ENCODE assay signal across 8 cellular contexts in the genomic region with DNA sequence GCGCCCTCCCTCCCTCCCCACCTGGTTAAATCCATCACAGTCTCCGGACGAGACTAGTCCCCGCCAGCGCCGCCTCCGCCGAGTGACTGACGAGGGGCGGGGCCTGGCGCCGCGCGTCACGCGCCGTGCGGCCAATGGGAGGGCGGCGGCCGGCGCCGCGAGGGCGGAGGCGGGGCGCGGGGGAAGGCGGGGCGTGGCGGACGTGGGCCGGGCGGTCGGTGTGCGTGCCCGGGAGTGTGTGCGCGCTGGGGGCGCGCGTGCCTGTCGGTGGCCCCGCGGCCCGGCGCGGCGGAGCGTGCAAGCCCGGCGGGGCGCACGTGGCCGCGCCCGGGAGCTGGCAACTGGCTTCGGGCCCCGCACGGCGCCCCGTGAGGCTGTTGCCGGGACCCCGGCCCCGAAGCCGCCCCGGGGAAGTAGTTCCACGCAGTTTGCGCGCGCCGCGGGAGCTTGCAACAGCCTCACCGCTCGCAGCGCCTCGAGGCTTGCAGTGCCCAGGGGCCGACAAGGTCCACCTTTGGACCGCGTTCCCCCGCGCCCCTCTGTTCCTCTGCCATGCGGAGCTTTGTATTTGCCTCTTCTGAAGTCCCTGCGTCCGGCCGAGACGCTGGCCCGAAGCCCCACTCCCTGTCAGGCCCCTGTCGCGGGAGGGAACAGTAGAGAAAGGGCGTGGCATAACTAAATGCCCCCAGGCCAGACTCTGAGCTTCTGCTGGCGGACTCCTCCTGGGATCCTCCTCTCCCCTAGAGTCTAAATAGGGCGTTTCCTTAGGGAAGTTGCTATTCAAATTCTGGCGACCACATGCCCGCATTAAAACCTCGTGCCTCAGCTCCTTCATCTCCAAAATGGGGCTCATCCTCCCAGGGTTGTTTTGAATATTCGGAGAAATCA. TPM values are rescaled to one million over a fixed set of nuclear protein-coding genes. Genes with fewer than 3 reads are reported as not detected.
DNase-seq lines count a peak whose midpoint lies in the region; ATAC-seq and TF ChIP-seq lines count a peak whose summit lies in the region.

No MANE protein-coding gene starts in this region.

- peaks cover 1% of the 10 kb centered on the region for H3K9me3 Mint-ChIP-seq in activated naive CD8-positive, alpha-beta T cell treated with anti-CD3 and anti-CD28 coated beads, Interleukin-2, amount 10 ng/mL, durations not matched to agents 7 days and 5 days

- H3K4me1 Mint-ChIP-seq in activated naive CD8-positive, alpha-beta T cell treated with anti-CD3 and anti-CD28 coated beads, Interleukin-2, amount 10 ng/mL, durations not matched to agents 7 days and 5 days: peaks cover 34% of the 10 kb centered on the region

- H3K27me3 ChIP-seq in MG63 (no peaks in the 10 kb centered on the region), cardiac muscle cell (peaks cover 3% of the 10 kb centered on the region), parathyroid adenoma (ENCODE audit: control insufficient read depth, insufficient read depth, low read length) (no peaks in the 10 kb centered on the region), tibial artery (no peaks in the 10 kb centered on the region)

- H3K36me3 ChIP-seq in MG63 (peaks cover 4% of the 10 kb centered on the region), cardiac muscle cell (no peaks in the 10 kb centered on the region), parathyroid adenoma (ENCODE audit: control insufficient read depth, insufficient read depth, low read length) (no peaks in the 10 kb centered on the region), tibial artery (no peaks in the 10 kb centered on the region)

- H3K9me3 ChIP-seq in MG63 (no peaks in the 10 kb centered on the region), cardiac muscle cell (ENCODE audit: low read depth) (no peaks in the 10 kb centered on the region), parathyroid adenoma (ENCODE audit: control insufficient read depth, low read length) (no peaks in the 10 kb centered on the region), tibial artery (no peaks in the 10 kb centered on the region)

- peak; percentile 25 for DNase-seq in GM04503 (ENCODE audit: low read depth)
- DNase-seq in HCEC 1CT: peak; percentile 91
- peak; percentile 82 for DNase-seq in MG63
- DNase-seq in SKM-1 (lab: John Stamatoyannopoulos, UW; ENCODE audit: unreplicated experiment): peak; percentile 62
- DNase-seq in activated naive CD8-positive, alpha-beta T cell treated with anti-CD3 and anti-CD28 coated beads, Interleukin-2, amount 10 ng/mL, durations not matched to agents 7 days and 5 days: peak; percentile 98
- DNase-seq in cardiac muscle cell (ENCODE audit: low read depth in 1 of 2, low spot score in 1 of 2): peak; percentile 95 to 96
- peak; percentile 86 to 95 for DNase-seq in tibial artery

- peaks cover 24% of the 10 kb centered on the region for H3K4me1 ChIP-seq in cardiac muscle cell (ENCODE audit: low read depth)
- H3K4me1 ChIP-seq in parathyroid adenoma: peaks cover 6% of the 10 kb centered on the region
- peaks cover 0 to 28% (median 4%) of the 10 kb centered on the region in 4 donors for H3K4me1 ChIP-seq in tibial artery

- H3K27ac Mint-ChIP-seq in activated naive CD8-positive, alpha-beta T cell treated with anti-CD3 and anti-CD28 coated beads, Interleukin-2, amount 10 ng/mL, durations not matched to agents 7 days and 5 days: peak overlapping the region; percentile 66

- peak overlapping the region; percentile 63 for H3K4me3 ChIP-seq in MG63
- H3K4me3 ChIP-seq in cardiac muscle cell: peak overlapping the region; percentile 63
- peak overlapping the region; percentile 59 for H3K4me3 ChIP-seq in parathyroid adenoma (ENCODE audit: low read depth, low read length)
- peak overlapping the region; percentile 68 to 89 for H3K4me3 ChIP-seq in tibial artery

- peak overlapping the region; percentile 55 for H3K4me3 Mint-ChIP-seq in activated naive CD8-positive, alpha-beta T cell treated with anti-CD3 and anti-CD28 coated beads, Interleukin-2, amount 10 ng/mL, durations not matched to agents 7 days and 5 days

- ATAC-seq in activated naive CD8-positive, alpha-beta T cell treated with anti-CD3 and anti-CD28 coated beads, Interleukin-2, amount 10 ng/mL, durations not matched to agents 7 days and 5 days (ENCODE audit: low read depth): peak; percentile 91

- peak overlapping the region; percentile 86 for H3K27ac ChIP-seq in cardiac muscle cell
- H3K27ac ChIP-seq in parathyroid adenoma: peak overlapping the region; percentile 47
- H3K27ac ChIP-seq in tibial artery: peak overlapping the region; percentile 79 to 91

- H3K9ac ChIP-seq in parathyroid adenoma: no peak overlapping the region

- H3K4me2 ChIP-seq in parathyroid adenoma (ENCODE audit: low read length): peak overlapping the region; percentile 64

- intact Hi-C loops in tibial artery (cut with DNase I; ENCODE audit: low total_unique reads): loop anchor here (10.0 kb wide), 1 partner anchor 203 kb away; no protein-coding TSS in a partner anchor

- POLR2A ChIA-PET in activated naive CD8-positive, alpha-beta T cell treated with anti-CD3 and anti-CD28 coated beads, Interleukin-2, amount 10 ng/mL, durations not matched to agents 7 days and 5 days (lab: Charles Lee): interaction anchor here (1.0 kb wide), 2 partner anchors 36 to 102 kb away, joined by 4 read pairs; no protein-coding TSS in a partner anchor

- H3K79me2 ChIP-seq in parathyroid adenoma: peaks cover 41% of the 10 kb centered on the region

- peaks cover 31% of the 10 kb centered on the region for H3K36me3 Mint-ChIP-seq in activated naive CD8-positive, alpha-beta T cell treated with anti-CD3 and anti-CD28 coated beads, Interleukin-2, amount 10 ng/mL, durations not matched to agents 7 days and 5 days

- TF ChIP-seq CTCF in cardiac muscle cell (IDR thresholded peaks at IDR 0.05; ENCODE audit: low read depth, low read length) (no peak), parathyroid adenoma (IDR thresholded peaks at IDR 0.05) (no peak), tibial artery (IDR thresholded peaks at IDR 0.05) (peak in 1 of 2 experiments; percentile 26)

- peak overlapping the region; percentile 84 for H2AFZ ChIP-seq in parathyroid adenoma

- H3K27me3 Mint-ChIP-seq in activated naive CD8-positive, alpha-beta T cell treated with anti-CD3 and anti-CD28 coated beads, Interleukin-2, amount 10 ng/mL, durations not matched to agents 7 days and 5 days: peaks cover 9% of the 10 kb centered on the region

RNA-seq across cellular contexts. Expression of a gene that starts 0.9 kb away (rescaled TPM):
- 3.6 and 3.8 TPM in 2 replicates for total RNA-seq in MG63 (2014; rRNA removed; shearing (Covaris generic); ENCODE audit: low replicate concordance)
- 10 to 100 TPM; 11.6 TPM for total RNA-seq in activated naive CD8-positive, alpha-beta T cell treated with anti-CD3 and anti-CD28 coated beads, Interleukin-2, amount 10 ng/mL, durations not matched to agents 7 days and 5 days
- total RNA-seq in cardiac muscle cell: 9.5 and 12.2 TPM in 2 replicates
- 4.9 TPM in 2 replicates for polyA plus RNA-seq in cardiac muscle cell

Comparison
In these comparisons a context has a peak if more than half of its experiments do, and no peak if none do; other contexts are left out.
1. Peak in every context shown above with its lines: DNase-seq, ATAC-seq, H3K4me3 ChIP-seq and H3K27ac ChIP-seq.
2. DNase-seq: peak in every context shown above with its lines; median percentile 98 in activated naive CD8-positive, alpha-beta T cell treated with anti-CD3 and anti-CD28 coated beads, Interleukin-2, amount 10 ng/mL, durations not matched to agents 7 days and 5 days; 96 in cardiac muscle cell; 91 in HCEC 1CT; 90 in tibial artery; 82 in MG63; 62 in SKM-1; 25 in GM04503.